In the genomic region with DNA sequence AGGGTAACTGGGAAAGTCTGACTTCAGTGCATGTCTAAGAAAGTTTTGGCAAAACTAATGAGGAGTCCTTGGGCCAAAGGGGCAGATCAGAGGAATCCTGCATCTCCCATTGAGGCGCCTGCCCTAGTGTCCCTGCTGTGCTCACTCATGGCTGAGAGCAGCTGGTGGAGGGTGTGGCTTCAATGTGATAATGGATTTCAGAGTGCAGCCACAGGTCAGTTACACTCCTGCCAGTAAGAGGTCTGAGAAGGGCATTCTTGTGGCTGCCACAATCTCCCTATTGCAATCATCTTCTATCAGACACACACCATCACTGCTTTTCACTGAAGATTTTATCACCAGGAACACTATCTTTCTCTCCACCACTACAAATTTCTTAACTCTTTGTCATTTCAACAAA, we compare ENCODE assay signal across 13 cellular contexts.
DNase-seq lines count a peak whose midpoint lies in the region; ATAC-seq lines count a peak whose summit lies in the region.
"Had no signal": no experiment of that assay in that cellular context is flagged by ENCODE, and none has a peak within 500 bp of the region (broad histone marks: within the 10 kb centered on the region; RNA-seq: fewer than 3 reads in every experiment).

No MANE protein-coding gene starts in this region.

- no peak overlapping the region for H3K4me3 Mint-ChIP-seq in immature natural killer cell
- H3K4me3 Mint-ChIP-seq: activated naive CD8-positive, alpha-beta T cell treated with anti-CD3 and anti-CD28 coated beads, Interleukin-2, amount 10 ng/mL, durations not matched to agents 7 days and 5 days had no signal

- no peak overlapping the region for H3K27ac Mint-ChIP-seq in immature natural killer cell
- H3K27ac Mint-ChIP-seq: activated naive CD8-positive, alpha-beta T cell treated with anti-CD3 and anti-CD28 coated beads, Interleukin-2, amount 10 ng/mL, durations not matched to agents 7 days and 5 days had no signal

- H3K27me3 Mint-ChIP-seq in immature natural killer cell (ENCODE audit: low read depth in 3 of 3) = peaks cover 0 to 2% (median 2%) of the 10 kb centered on the region in 3 donors
- H3K27me3 Mint-ChIP-seq: activated naive CD8-positive, alpha-beta T cell treated with anti-CD3 and anti-CD28 coated beads, Interleukin-2, amount 10 ng/mL, durations not matched to agents 7 days and 5 days had no signal

- peak; percentile 24 for DNase-seq in Caki2 (ENCODE audit: low read depth)
- peak; percentile 1 for DNase-seq in LoVo (ENCODE audit: low spot score)
- peak; percentile 9 for DNase-seq in SK-N-DZ (ENCODE audit: low spot score)
- no peak for DNase-seq in left colon
- no peak for DNase-seq in immature natural killer cell
- DNase-seq in superior temporal gyrus (ENCODE audit: extremely low spot score) = no peak
- DNase-seq in D341Med (ENCODE audit: low spot score) = no peak
- DNase-seq: activated CD4-positive, alpha-beta T cell treated with anti-CD3 and anti-CD28 coated beads, Interleukin-2, amount 50 U/mL, for 1 hour; activated naive CD8-positive, alpha-beta T cell treated with anti-CD3 and anti-CD28 coated beads, Interleukin-2, amount 10 ng/mL, durations not matched to agents 7 days and 5 days; activated T-cell treated with anti-CD3 and anti-CD28 coated beads, Interleukin-2, amount 50 U/mL, for 1 hour; DMS79; NCI-H1930; SK-N-SH had no signal

- intact Hi-C loops in left colon (cut with DNase I, micrococcal nuclease) = no loop called here

- H3K9me3 Mint-ChIP-seq in immature natural killer cell = peaks cover 0 to 2% (median 0%) of the 10 kb centered on the region in 6 donors
- H3K9me3 Mint-ChIP-seq: activated naive CD8-positive, alpha-beta T cell treated with anti-CD3 and anti-CD28 coated beads, Interleukin-2, amount 10 ng/mL, durations not matched to agents 7 days and 5 days had no signal

- in situ Hi-C loops in Caki2 (cut with HindIII; ENCODE audit: low pct_unique_long_range_greater_than_20kb, low sequenced_read_pairs) = no loop called here

- peak; percentile 68 for ATAC-seq in left colon

- no peaks in the 10 kb centered on the region for H3K36me3 Mint-ChIP-seq in immature natural killer cell

- H3K4me1 Mint-ChIP-seq in immature natural killer cell = peaks cover 0 to 5% of the 10 kb centered on the region in 2 donors

Comparison
In these comparisons a context has a peak if more than half of its experiments do, and no peak if none do; other contexts are left out.
1. DNase-seq: peak in Caki2 (single experiment), LoVo (single experiment) and SK-N-DZ (single experiment); none in left colon (0 of 2), immature natural killer cell (0 of 3), superior temporal gyrus (single experiment) and D341Med (single experiment).